In the genomic region with DNA sequence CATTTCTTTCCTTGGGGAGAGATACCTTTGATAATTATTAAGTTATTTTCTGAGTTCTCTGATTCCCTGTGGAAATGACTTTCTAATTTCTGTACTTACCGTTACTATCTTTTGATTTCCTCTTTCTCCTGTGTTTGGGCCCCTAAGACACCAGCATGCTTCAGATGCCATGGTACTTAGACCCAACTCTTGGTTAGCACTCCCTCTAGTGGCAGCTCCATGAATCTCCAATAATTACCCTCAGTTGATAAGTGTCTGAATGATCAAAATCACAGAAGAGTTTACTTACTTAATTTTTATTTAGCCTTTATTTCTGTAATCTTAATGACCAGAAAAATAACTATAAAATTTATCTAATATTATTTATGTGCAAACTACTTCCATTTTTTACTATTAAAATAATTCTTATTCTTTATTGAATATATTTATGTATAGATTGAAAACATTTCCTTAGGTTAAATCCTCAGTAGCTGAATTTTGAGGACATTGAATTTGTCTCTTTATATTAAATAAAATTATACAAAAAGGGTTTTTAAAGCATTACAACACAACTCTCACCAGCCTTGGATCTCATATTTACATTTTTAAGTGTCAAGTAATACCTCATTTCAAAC, we compare ENCODE assay signal across 8 cellular contexts.
DNase-seq lines count a peak whose midpoint lies in the region; ATAC-seq, FAIRE-seq and TF ChIP-seq lines count a peak whose summit lies in the region.

No MANE protein-coding gene starts in this region.

- H3K27me3 ChIP-seq in CD8-positive, alpha-beta T cell (ENCODE audit: insufficient read depth, low read length), result no peaks in the 10 kb centered on the region

- no peak overlapping the region for H3K4me3 ChIP-seq in CD8-positive, alpha-beta T cell (ENCODE audit: low read depth, low read length)

- H3K4me1 Mint-ChIP-seq in CD8-positive, alpha-beta T cell (ENCODE audit: low read depth), result no peaks in the 10 kb centered on the region
- no peaks in the 10 kb centered on the region for H3K4me1 Mint-ChIP-seq in activated T-helper 1 cell treated with anti-CD3 and anti-CD28 coated beads, Interleukin-12 subunit alpha, Interleukin-12 subunit beta, Interleukin-2, Interleukin-4 antibody, amounts not matched to agents 30 ng/mL and 10 ng/mL and 1 ng/mL, durations not matched to agents 14 hours and 24 hours and 36 hours (ENCODE audit: low read depth)

- H3K9me3 Mint-ChIP-seq in CD8-positive, alpha-beta T cell, result no peaks in the 10 kb centered on the region
- no peaks in the 10 kb centered on the region for H3K9me3 Mint-ChIP-seq in activated T-helper 1 cell treated with anti-CD3 and anti-CD28 coated beads, Interleukin-12 subunit alpha, Interleukin-12 subunit beta, Interleukin-2, Interleukin-4 antibody, amounts not matched to agents 30 ng/mL and 10 ng/mL and 1 ng/mL, durations not matched to agents 14 hours and 24 hours and 36 hours

- no peak overlapping the region for H3K27ac Mint-ChIP-seq in CD8-positive, alpha-beta T cell
- no peak overlapping the region for H3K27ac Mint-ChIP-seq in activated T-helper 1 cell treated with anti-CD3 and anti-CD28 coated beads, Interleukin-12 subunit alpha, Interleukin-12 subunit beta, Interleukin-2, Interleukin-4 antibody, amounts not matched to agents 30 ng/mL and 10 ng/mL and 1 ng/mL, durations not matched to agents 14 hours and 24 hours and 36 hours

- no peaks in the 10 kb centered on the region for H3K4me1 ChIP-seq in CD8-positive, alpha-beta T cell (ENCODE audit: insufficient read depth, low read length)

- POLR2A ChIA-PET in CD8-positive, alpha-beta T cell (lab: Charles Lee), result no interaction called here

- peak; percentile 66 for TF ChIP-seq CTCF in CD8-positive, alpha-beta T cell (IDR thresholded peaks at IDR 0.05)
- TF ChIP-seq CTCF in VCaP (conservative IDR thresholded peaks at IDR 0.05), result peak; percentile 85

- H3K36me3 ChIP-seq in CD8-positive, alpha-beta T cell (ENCODE audit: insufficient read depth, low read length), result no peaks in the 10 kb centered on the region

- peak; percentile 93 for FAIRE-seq in frontal cortex (lab: Jason Lieb, UNC)

- no peaks in the 10 kb centered on the region for H3K36me3 Mint-ChIP-seq in CD8-positive, alpha-beta T cell
- H3K36me3 Mint-ChIP-seq in activated T-helper 1 cell treated with anti-CD3 and anti-CD28 coated beads, Interleukin-12 subunit alpha, Interleukin-12 subunit beta, Interleukin-2, Interleukin-4 antibody, amounts not matched to agents 30 ng/mL and 10 ng/mL and 1 ng/mL, durations not matched to agents 14 hours and 24 hours and 36 hours (ENCODE audit: low read depth), result no peaks in the 10 kb centered on the region

- intact Hi-C loops in CD8-positive, alpha-beta T cell (cut with DNase I, micrococcal nuclease), result loop anchor here in 1 of 2 experiments (1.0 kb wide), 1 partner anchor 460 kb away; no protein-coding TSS in a partner anchor
- intact Hi-C loops in activated T-helper 1 cell treated with anti-CD3 and anti-CD28 coated beads, Interleukin-12 subunit alpha, Interleukin-12 subunit beta, Interleukin-2, Interleukin-4 antibody, amounts not matched to agents 30 ng/mL and 10 ng/mL and 1 ng/mL, durations not matched to agents 14 hours and 24 hours and 36 hours (cut with micrococcal nuclease), result loop anchor here (1.0 to 10.0 kb wide), 2 partner anchors 460 to 534 kb away; no protein-coding TSS in a partner anchor

- H3K9me3 ChIP-seq in CD8-positive, alpha-beta T cell (ENCODE audit: low read length), result no peaks in the 10 kb centered on the region

- peaks cover 2% of the 10 kb centered on the region for H3K27me3 Mint-ChIP-seq in CD8-positive, alpha-beta T cell (ENCODE audit: low read depth)
- H3K27me3 Mint-ChIP-seq in activated T-helper 1 cell treated with anti-CD3 and anti-CD28 coated beads, Interleukin-12 subunit alpha, Interleukin-12 subunit beta, Interleukin-2, Interleukin-4 antibody, amounts not matched to agents 30 ng/mL and 10 ng/mL and 1 ng/mL, durations not matched to agents 14 hours and 24 hours and 36 hours (ENCODE audit: insufficient read depth), result no peaks in the 10 kb centered on the region

- peak in 3 of 7 experiments; percentile 3 to 14 (median 11) for DNase-seq in CD8-positive, alpha-beta T cell
- DNase-seq in NCI-H2029 treated with DMSO at 0.1 percent for 48 hours (lab: John Stamatoyannopoulos, UW) (peak; percentile 51), frontal cortex (ENCODE audit: low spot score in 2 of 2) (peak in 1 of 2 donors; percentile 17), pulmonary artery endothelial cell (ENCODE audit: low read depth, low spot score) (peak; percentile 10)
- DNase-seq in activated T-helper 1 cell treated with anti-CD3 and anti-CD28 coated beads, Interleukin-12 subunit alpha, Interleukin-12 subunit beta, Interleukin-2, Interleukin-4 antibody, amounts not matched to agents 30 ng/mL and 10 ng/mL and 1 ng/mL, durations not matched to agents 14 hours and 24 hours and 36 hours (ENCODE audit: low spot score), result no peak

- CTCF ChIA-PET in CD8-positive, alpha-beta T cell (lab: Charles Lee), result interaction anchor here (1.0 to 2.4 kb wide), 3 partner anchors 20 to 533 kb away, joined by 3 to 9 read pairs (median 3); no protein-coding TSS in a partner anchor

- no peak overlapping the region for H3K27ac ChIP-seq in CD8-positive, alpha-beta T cell (ENCODE audit: low read depth, low read length)
- H3K27ac ChIP-seq in VCaP, result peak overlapping the region; percentile 98; the same call in 1 of the 2 replicates

- no peak for ATAC-seq in CD8-positive, alpha-beta T cell
- ATAC-seq in GM18511 (IDR thresholded peaks at IDR 0.05; ENCODE audit: unreplicated experiment) (peak; percentile 99), HG02885 (IDR thresholded peaks at IDR 0.05; ENCODE audit: poor library complexity, unreplicated experiment) (peak; percentile 90)

- H3K4me3 Mint-ChIP-seq in CD8-positive, alpha-beta T cell, result no peak overlapping the region
- no peak overlapping the region for H3K4me3 Mint-ChIP-seq in activated T-helper 1 cell treated with anti-CD3 and anti-CD28 coated beads, Interleukin-12 subunit alpha, Interleukin-12 subunit beta, Interleukin-2, Interleukin-4 antibody, amounts not matched to agents 30 ng/mL and 10 ng/mL and 1 ng/mL, durations not matched to agents 14 hours and 24 hours and 36 hours
